ENCODE assay signal across 32 cellular contexts in genomic region chr12:129961856-129962255, GRCh38. TPM values are rescaled to one million over a fixed set of nuclear protein-coding genes. Genes with fewer than 3 reads are reported as not detected.
"Had no signal": no experiment of that assay in that cellular context is flagged by ENCODE, and none has a peak within 500 bp of the region (broad histone marks: within the 10 kb centered on the region; RNA-seq: fewer than 3 reads in every experiment).

No MANE protein-coding gene starts in this region.

- H3K4me3 Mint-ChIP-seq: stimulated activated effector memory CD8-positive, alpha-beta T cell treated with anti-CD3 and anti-CD28 coated beads, Interleukin-12 subunit alpha, Interleukin-12 subunit beta, amount 100 ng/mL, for 72 hours; stimulated activated memory B cell treated with anti-CD40 and anti-IgM and Interleukin-4, amounts not matched to agents 10 μg/mL and 1 μg/mL and 100 μg/mL, for 72 hours; stimulated activated naive B cell treated with anti-CD40 and anti-IgM and Interleukin-4, amounts not matched to agents 10 μg/mL and 1 μg/mL and 100 μg/mL, for 72 hours; stimulated activated naive CD8-positive, alpha-beta T cell treated with anti-CD3 and anti-CD28 coated beads, Interleukin-15, amount 100 ng/mL, for 72 hours; stimulated activated naive CD8-positive, alpha-beta T cell treated with anti-CD3 and anti-CD28 coated beads, Interleukin-15, Interleukin-2, amounts not matched to agents 100 ng/mL and 50 ng/mL, for 24 hours; type B pancreatic cell had no signal

- H3K4me1 Mint-ChIP-seq: stimulated activated effector memory CD8-positive, alpha-beta T cell treated with anti-CD3 and anti-CD28 coated beads, Interleukin-12 subunit alpha, Interleukin-12 subunit beta, amount 100 ng/mL, for 72 hours; stimulated activated memory B cell treated with anti-CD40 and anti-IgM and Interleukin-4, amounts not matched to agents 10 μg/mL and 1 μg/mL and 100 μg/mL, for 72 hours; stimulated activated naive B cell treated with anti-CD40 and anti-IgM and Interleukin-4, amounts not matched to agents 10 μg/mL and 1 μg/mL and 100 μg/mL, for 72 hours; stimulated activated naive CD8-positive, alpha-beta T cell treated with anti-CD3 and anti-CD28 coated beads, Interleukin-15, amount 100 ng/mL, for 72 hours had no signal

- H3K4me1 ChIP-seq: suprapubic skin, testis, thyroid gland, tibial artery, tibial nerve, transverse colon, upper lobe of left lung, upper lobe of right lung, uterus, vagina had no signal

- H3K27ac Mint-ChIP-seq: stimulated activated effector memory CD8-positive, alpha-beta T cell treated with anti-CD3 and anti-CD28 coated beads, Interleukin-12 subunit alpha, Interleukin-12 subunit beta, amount 100 ng/mL, for 72 hours; stimulated activated memory B cell treated with anti-CD40 and anti-IgM and Interleukin-4, amounts not matched to agents 10 μg/mL and 1 μg/mL and 100 μg/mL, for 72 hours; stimulated activated naive B cell treated with anti-CD40 and anti-IgM and Interleukin-4, amounts not matched to agents 10 μg/mL and 1 μg/mL and 100 μg/mL, for 72 hours; stimulated activated naive CD8-positive, alpha-beta T cell treated with anti-CD3 and anti-CD28 coated beads, Interleukin-15, amount 100 ng/mL, for 72 hours; stimulated activated naive CD8-positive, alpha-beta T cell treated with anti-CD3 and anti-CD28 coated beads, Interleukin-15, Interleukin-2, amounts not matched to agents 100 ng/mL and 50 ng/mL, for 24 hours; type B pancreatic cell had no signal

- H3K36me3 ChIP-seq: stomach, suprapubic skin, thoracic aorta, thyroid gland, tibial artery, tibial nerve, transverse colon, upper lobe of left lung, upper lobe of right lung, uterus, vagina had no signal

- H3K27ac ChIP-seq: stomach, suprapubic skin, testis, thoracic aorta, thyroid gland, tibial artery, tibial nerve, transverse colon, upper lobe of left lung, upper lobe of right lung, uterus, vagina had no signal

- H3K9me3 Mint-ChIP-seq: stimulated activated effector memory CD8-positive, alpha-beta T cell treated with anti-CD3 and anti-CD28 coated beads, Interleukin-12 subunit alpha, Interleukin-12 subunit beta, amount 100 ng/mL, for 72 hours; stimulated activated naive CD8-positive, alpha-beta T cell treated with anti-CD3 and anti-CD28 coated beads, Interleukin-15, amount 100 ng/mL, for 72 hours had no signal

- H3K9me3 ChIP-seq: stomach, suprapubic skin, testis, thoracic aorta, thyroid gland, tibial artery, transverse colon, upper lobe of left lung, upper lobe of right lung, uterus, vagina had no signal

- H3K27me3 ChIP-seq: stomach, suprapubic skin, testis, thyroid gland, tibial artery, tibial nerve, transverse colon, upper lobe of left lung, upper lobe of right lung, uterus, vagina had no signal

- H3K36me3 Mint-ChIP-seq: stimulated activated effector memory CD8-positive, alpha-beta T cell treated with anti-CD3 and anti-CD28 coated beads, Interleukin-12 subunit alpha, Interleukin-12 subunit beta, amount 100 ng/mL, for 72 hours; stimulated activated memory B cell treated with anti-CD40 and anti-IgM and Interleukin-4, amounts not matched to agents 10 μg/mL and 1 μg/mL and 100 μg/mL, for 72 hours; stimulated activated naive B cell treated with anti-CD40 and anti-IgM and Interleukin-4, amounts not matched to agents 10 μg/mL and 1 μg/mL and 100 μg/mL, for 72 hours; type B pancreatic cell had no signal

- FAIRE-seq: urothelium cell line had no signal

- ATAC-seq: stimulated activated effector memory CD8-positive, alpha-beta T cell treated with anti-CD3 and anti-CD28 coated beads, Interleukin-12 subunit alpha, Interleukin-12 subunit beta, amount 100 ng/mL, for 72 hours; stimulated activated memory B cell treated with anti-CD40 and anti-IgM and Interleukin-4, amounts not matched to agents 10 μg/mL and 1 μg/mL and 100 μg/mL, for 72 hours; stimulated activated naive B cell treated with anti-CD40 and anti-IgM and Interleukin-4, amounts not matched to agents 10 μg/mL and 1 μg/mL and 100 μg/mL, for 72 hours; stimulated activated naive CD8-positive, alpha-beta T cell treated with anti-CD3 and anti-CD28 coated beads, Interleukin-15, amount 100 ng/mL, for 72 hours; stimulated activated naive CD8-positive, alpha-beta T cell treated with anti-CD3 and anti-CD28 coated beads, Interleukin-15, Interleukin-2, amounts not matched to agents 100 U/mL and 50 U/mL, for 24 hours; upper lobe of right lung had no signal

- H3K4me3 ChIP-seq: stomach, suprapubic skin, testis, thoracic aorta, thyroid gland, tibial artery, tibial nerve, transverse colon, upper lobe of left lung, upper lobe of right lung, uterus, vagina had no signal

- H3K27me3 Mint-ChIP-seq: stimulated activated memory B cell treated with anti-CD40 and anti-IgM and Interleukin-4, amounts not matched to agents 10 μg/mL and 1 μg/mL and 100 μg/mL, for 72 hours; stimulated activated naive B cell treated with anti-CD40 and anti-IgM and Interleukin-4, amounts not matched to agents 10 μg/mL and 1 μg/mL and 100 μg/mL, for 72 hours had no signal

- DNase-seq: stimulated activated CD4-positive, alpha-beta T cell treated with anti-CD3 and anti-CD28 coated beads, Interleukin-2, amount 100 ng/mL, for 48 hours; stimulated activated CD4-positive, alpha-beta T cell treated with anti-CD3 and anti-CD28 coated beads, Interleukin-4, amount 100 ng/mL, for 1 hour; stimulated activated CD4-positive, alpha-beta T cell treated with anti-CD3 and anti-CD28 coated beads, Interleukin-4, amount 100 ng/mL, for 24 hours; stimulated activated CD4-positive, alpha-beta T cell treated with anti-CD3 and anti-CD28 coated beads, Interleukin-4, amount 100 ng/mL, for 4 hours; stimulated activated CD8-positive, alpha-beta memory T cell treated with anti-CD3 and anti-CD28 coated beads, Interleukin-4, amount 100 ng/mL, for 48 hours; stimulated activated naive B cell treated with anti-CD40 and anti-IgM and Interleukin-4, amounts not matched to agents 10 μg/mL and 1 μg/mL and 100 μg/mL, for 72 hours; stimulated activated naive CD4-positive, alpha-beta T cell; stimulated activated naive CD4-positive, alpha-beta T cell treated with Interleukin-2 at 50 U/mL for 16 hours; stimulated activated naive CD8-positive, alpha-beta T cell treated with anti-CD3 and anti-CD28 coated beads, Interleukin-15, amount 100 ng/mL, for 72 hours; stimulated activated naive CD8-positive, alpha-beta T cell treated with anti-CD3 and anti-CD28 coated beads, Interleukin-15, Interleukin-2, amounts not matched to agents 100 U/mL and 50 U/mL, for 24 hours; stomach; substantia nigra; testis; thyroid gland; tibial artery; transverse colon; trophoblast cell; upper lobe of left lung; upper lobe of right lung; uterus had no signal

RNA-seq across cellular contexts. Expression of gene TMEM132D, which starts 58.0 kb away (rescaled TPM):
- total RNA-seq: subcutaneous adipose tissue, thoracic aorta, thyroid gland, ureter, vagina had no signal
- polyA plus RNA-seq: stomach, urinary bladder had no signal
